ENCODE assay signal across 7 cellular contexts in the genomic region with DNA sequence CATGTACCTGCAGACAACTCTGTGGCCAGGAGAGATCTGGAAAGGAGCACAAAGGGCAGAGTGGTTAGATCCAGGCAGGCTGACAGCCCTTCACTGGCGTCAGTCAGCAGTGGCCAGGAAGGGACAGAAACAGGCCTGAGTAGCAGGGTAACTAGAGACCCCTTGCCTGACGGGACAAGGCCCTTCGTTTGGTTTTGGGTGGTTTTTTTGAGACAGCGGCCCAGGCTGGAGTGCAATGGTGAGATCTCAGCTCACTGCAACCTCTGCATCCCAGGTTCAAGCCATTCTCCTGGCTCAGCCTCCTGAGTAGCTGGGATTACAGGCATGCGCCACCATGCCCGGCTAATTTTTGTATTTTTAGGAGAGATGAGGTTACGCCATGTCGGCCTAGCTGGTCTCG. TPM values are rescaled to one million over a fixed set of nuclear protein-coding genes. Genes with fewer than 3 reads are reported as not detected.
DNase-seq lines count a peak whose midpoint lies in the region; ATAC-seq and TF ChIP-seq lines count a peak whose summit lies in the region.
"Not testable (repeated sequence)": the region's sequence is repeated elsewhere in the genome, so short reads cannot be mapped to it uniquely, and the experiment has no call there.
"Had no signal": no experiment of that assay in that cellular context is flagged by ENCODE, and none has a peak within 500 bp of the region (broad histone marks: within the 10 kb centered on the region; RNA-seq: fewer than 3 reads in every experiment).

No MANE protein-coding gene starts in this region.

- not testable (repeated sequence) for H3K79me1 ChIP-seq in neuronal stem cell (ENCODE audit: low read depth, low read length)

- not testable (repeated sequence) for H4K91ac ChIP-seq in neuronal stem cell (ENCODE audit: low read depth, low read length, poor library complexity)

- WGBS in neuronal stem cell (ENCODE audit: extremely low coverage in 2 of 2, insufficient read length in 2 of 2, insufficient replicate concordance in 1 of 2), 2 donors = no CpG with 5 or more reads among the region's 9 CpGs

- not testable (repeated sequence) for H3K14ac ChIP-seq in neuronal stem cell (ENCODE audit: low read length)

- H3K4me2 ChIP-seq in Karpas-422 (ENCODE audit: low read depth, low read length, poor library complexity, severe bottlenecking) = peak overlapping the region; percentile 67
- not testable (repeated sequence) for H3K4me2 ChIP-seq in neuronal stem cell (ENCODE audit: insufficient read depth, low read length, poor library complexity, severe bottlenecking)

- DNase-seq in Karpas-422; central memory CD8-positive, alpha-beta T cell (ENCODE audit: low spot score in 2 of 2); neuronal stem cell (ENCODE audit: low spot score): not testable (repeated sequence)
- DNase-seq in WERI-Rb-1 (peak; percentile 4), cardiac septum (ENCODE audit: low spot score) (peak; percentile 41), upper lobe of right lung (peak; percentile 42)

- H2AK5ac ChIP-seq in neuronal stem cell (ENCODE audit: low read depth, low read length) = peak overlapping the region; percentile 47

- H3K4ac ChIP-seq in neuronal stem cell (ENCODE audit: low read length) = not testable (repeated sequence)

- peak overlapping the region; percentile 68 for H3K18ac ChIP-seq in neuronal stem cell (ENCODE audit: low read length)

- not testable (repeated sequence) for H2BK12ac ChIP-seq in neuronal stem cell (ENCODE audit: low read length)

- H3K27me3 ChIP-seq in Karpas-422 (ENCODE audit: low read length); WERI-Rb-1 (ENCODE audit: insufficient read depth, low read depth, severe bottlenecking): not testable (repeated sequence)
- H3K27me3 ChIP-seq in neuronal stem cell (ENCODE audit: control insufficient read depth in 3 of 3, insufficient read depth in 3 of 3, low read depth in 1 of 3, low read length in 3 of 3) (peaks cover 0 to 66% (median 4%) of the 10 kb centered on the region in 3 experiments), upper lobe of right lung (peaks cover 29% of the 10 kb centered on the region)

- not testable (repeated sequence) for H2BK120ac ChIP-seq in neuronal stem cell (ENCODE audit: low read depth, low read length)

- H3K9me2 ChIP-seq in Karpas-422 (replicated peaks; ENCODE audit: insufficient read depth, low read length) = not testable (repeated sequence)

- H3K79me2 ChIP-seq in Karpas-422 (ENCODE audit: low read length) = not testable (repeated sequence)

- peak overlapping the region; percentile 43 for H2BK5ac ChIP-seq in neuronal stem cell (ENCODE audit: low read length)

- H3K27ac ChIP-seq in Karpas-422 (ENCODE audit: low read length) = peak overlapping the region; percentile 98
- H3K27ac ChIP-seq in WERI-Rb-1; neuronal stem cell (replicated peaks; ENCODE audit: low read length); upper lobe of right lung: not testable (repeated sequence)

- not testable (repeated sequence) for TF ChIP-seq CTCF in WERI-Rb-1 (IDR thresholded peaks at IDR 0.05; ENCODE audit: low read depth, low read length); upper lobe of right lung (IDR thresholded peaks at IDR 0.05)

- H3K4me3 Mint-ChIP-seq in central memory CD8-positive, alpha-beta T cell = not testable (repeated sequence)

- intact Hi-C loops in cardiac septum (cut with DNase I); upper lobe of right lung (cut with DNase I): not testable (repeated sequence)

- not testable (repeated sequence) for H4K8ac ChIP-seq in neuronal stem cell (ENCODE audit: low read depth, low read length)

- ATAC-seq in central memory CD8-positive, alpha-beta T cell (replicated peaks; ENCODE audit: extremely low read depth, poor library complexity, severe bottlenecking); upper lobe of right lung: not testable (repeated sequence)

- H2BK15ac ChIP-seq in neuronal stem cell (ENCODE audit: low read length) = peak overlapping the region; percentile 82

- peaks cover 76% of the 10 kb centered on the region for H3K4me1 ChIP-seq in Karpas-422 (ENCODE audit: low read length)
- H3K4me1 ChIP-seq in neuronal stem cell (ENCODE audit: control insufficient read depth in 2 of 2, insufficient read depth in 1 of 2, low read depth in 1 of 2, low read length in 2 of 2) = peaks cover 5 to 40% of the 10 kb centered on the region in 2 donors
- H3K4me1 ChIP-seq in upper lobe of right lung = not testable (repeated sequence)

- not testable (repeated sequence) for H4K20me1 ChIP-seq in Karpas-422 (ENCODE audit: insufficient read depth, low read depth, low read length)

- not testable (repeated sequence) for H3K36me3 ChIP-seq in Karpas-422 (ENCODE audit: insufficient read depth, low read length); WERI-Rb-1; neuronal stem cell (replicated peaks in 1 of 2; ENCODE audit: control insufficient read depth in 2 of 2, insufficient read depth in 2 of 2, low read length in 2 of 2); upper lobe of right lung

- not testable (repeated sequence) for H3K23ac ChIP-seq in neuronal stem cell (ENCODE audit: low read depth, low read length, poor library complexity)

- H3K9me3 ChIP-seq in Karpas-422 (ENCODE audit: low read length); WERI-Rb-1 (ENCODE audit: severe bottlenecking); neuronal stem cell (replicated peaks in 1 of 2; ENCODE audit: control insufficient read depth in 2 of 2, insufficient read depth in 1 of 2, low read depth in 1 of 2, low read length in 2 of 2); upper lobe of right lung: not testable (repeated sequence)

- peaks cover 84% of the 10 kb centered on the region for H3K27me3 Mint-ChIP-seq in central memory CD8-positive, alpha-beta T cell

- not testable (repeated sequence) for H3K9me3 Mint-ChIP-seq in central memory CD8-positive, alpha-beta T cell

- not testable (repeated sequence) for H2AFZ ChIP-seq in Karpas-422 (ENCODE audit: low read length); neuronal stem cell (ENCODE audit: low read length)

- H3K4me3 ChIP-seq in Karpas-422 (ENCODE audit: low read length); WERI-Rb-1 (ENCODE audit: low read depth, low read length); upper lobe of right lung: not testable (repeated sequence)
- H3K4me3 ChIP-seq in neuronal stem cell (ENCODE audit: low read length in 2 of 2) = peak overlapping the region in 1 of 2 donors; percentile 10

- H3K9ac ChIP-seq in Karpas-422 (ENCODE audit: low read length); neuronal stem cell (ENCODE audit: low read depth, low read length, poor library complexity): not testable (repeated sequence)

- H3K4me1 Mint-ChIP-seq in central memory CD8-positive, alpha-beta T cell = not testable (repeated sequence)

- H3K27ac Mint-ChIP-seq in central memory CD8-positive, alpha-beta T cell (ENCODE audit: low read depth) = peak overlapping the region; percentile 35

- not testable (repeated sequence) for H3K36me3 Mint-ChIP-seq in central memory CD8-positive, alpha-beta T cell (ENCODE audit: insufficient read depth)

RNA-seq across cellular contexts. Expression of a gene that starts 34.9 kb away (rescaled TPM):
- total RNA-seq in Karpas-422 (2014; rRNA removed; shearing (Covaris generic); ENCODE audit: low replicate concordance) = 0.19 and 1.2 TPM in 2 replicates
- total RNA-seq in cardiac septum (not detected), upper lobe of right lung (not detected)
- polyA plus RNA-seq in neuronal stem cell (2013, experiment 1 of 2) = 0.04 TPM
- 0.01 TPM for polyA plus RNA-seq in neuronal stem cell (2013, experiment 2 of 2)
- total RNA-seq: Calu3 had no signal
